ENCODE assay signal across 8 cellular contexts in genomic region chr2:237626813-237627451, GRCh38. TPM values are rescaled to one million over a fixed set of nuclear protein-coding genes. Genes with fewer than 3 reads are reported as not detected.
DNase-seq lines count a peak whose midpoint lies in the region; ATAC-seq and TF ChIP-seq lines count a peak whose summit lies in the region.

No MANE protein-coding gene starts in this region.

- H3K4me3 ChIP-seq in ectodermal cell (ENCODE audit: insufficient read depth, low read depth, low read length), result peak overlapping the region; percentile 61
- peak overlapping the region; percentile 32 to 79 for H3K4me3 ChIP-seq in uterus

- H3K36me3 ChIP-seq in ectodermal cell (ENCODE audit: control insufficient read depth, insufficient read depth, low read length) (no peaks in the 10 kb centered on the region), uterus (no peaks in the 10 kb centered on the region)

- no peak for TF ChIP-seq CTCF in mesothelial cell of epicardium (IDR thresholded peaks at IDR 0.05; ENCODE audit: unreplicated experiment)
- no peak for TF ChIP-seq CTCF in uterus (IDR thresholded peaks at IDR 0.05)

- H3K4me1 ChIP-seq in ectodermal cell (ENCODE audit: control insufficient read depth, insufficient read depth, low read length), result peaks cover 9% of the 10 kb centered on the region
- no peaks in the 10 kb centered on the region for H3K4me1 ChIP-seq in uterus

- H3K27ac ChIP-seq in ectodermal cell (ENCODE audit: insufficient read depth, low read depth, low read length, poor library complexity, severe bottlenecking) (no peak overlapping the region), uterus (peak overlapping the region; percentile 94 to 96)

- H3K9me3 Mint-ChIP-seq in activated T-cell treated with anti-CD3 and anti-CD28 coated beads, Interleukin-2, amount 50 U/mL, for 72 hours, result no peaks in the 10 kb centered on the region
- H3K9me3 Mint-ChIP-seq in mesothelial cell of epicardium, result no peaks in the 10 kb centered on the region

- 12 to 13% methylated on average over 55 of the region's 55 CpGs for WGBS in ectodermal cell, 2 experiments

- H3K27ac Mint-ChIP-seq in activated T-cell treated with anti-CD3 and anti-CD28 coated beads, Interleukin-2, amount 50 U/mL, for 72 hours, result no peak overlapping the region
- H3K27ac Mint-ChIP-seq in mesothelial cell of epicardium, result peak overlapping the region; percentile 48

- H3K4me3 Mint-ChIP-seq in activated T-cell treated with anti-CD3 and anti-CD28 coated beads, Interleukin-2, amount 50 U/mL, for 72 hours, result peak overlapping the region; percentile 64 to 67
- H3K4me3 Mint-ChIP-seq in mesothelial cell of epicardium, result peak overlapping the region; percentile 70

- peak; percentile 22 to 36 for ATAC-seq in activated T-cell treated with anti-CD3 and anti-CD28 coated beads, Interleukin-2, amount 50 U/mL, for 72 hours (replicated peaks in 1 of 2)
- no peak for ATAC-seq in HG03135 (IDR thresholded peaks at IDR 0.05; ENCODE audit: unreplicated experiment)

- intact Hi-C loops in uterus (cut with DNase I; ENCODE audit: low total_unique reads), result no loop called here

- DNase-seq in activated T-cell treated with anti-CD3 and anti-CD28 coated beads, Interleukin-2, amount 50 U/mL, for 72 hours, result peak in 1 of 2 donors; percentile 7
- no peak for DNase-seq in activated T-cell treated with anti-CD3 and anti-CD28 coated beads, Interleukin-2, amount 50 U/mL, for 1 hour
- DNase-seq in mesothelial cell of epicardium (ENCODE audit: low spot score in 2 of 2, unreplicated experiment in 2 of 2), result no peak
- DNase-seq in uterus, result peak in 1 of 2 donors; percentile 36
- DNase-seq in activated CD8-positive, alpha-beta memory T cell treated with anti-CD3 and anti-CD28 coated beads, Interleukin-2, amount 50 U/mL, for 4 hours, result no peak
- no peak for DNase-seq in EL

- H3K9me3 ChIP-seq in ectodermal cell (ENCODE audit: control insufficient read depth, low read length), result no peaks in the 10 kb centered on the region
- no peaks in the 10 kb centered on the region for H3K9me3 ChIP-seq in uterus

- H3K4me1 Mint-ChIP-seq in activated T-cell treated with anti-CD3 and anti-CD28 coated beads, Interleukin-2, amount 50 U/mL, for 72 hours (ENCODE audit: low read depth), result peaks cover 34% of the 10 kb centered on the region
- H3K4me1 Mint-ChIP-seq in mesothelial cell of epicardium, result peaks cover 10% of the 10 kb centered on the region

- H3K27me3 ChIP-seq in ectodermal cell (ENCODE audit: control insufficient read depth, insufficient read depth, low read length, poor library complexity, severe bottlenecking) (peaks cover 36% of the 10 kb centered on the region), uterus (no peaks in the 10 kb centered on the region)

- TF ChIP-seq POLR2A in uterus (IDR thresholded peaks at IDR 0.05), result no peak

- H3K36me3 Mint-ChIP-seq in activated T-cell treated with anti-CD3 and anti-CD28 coated beads, Interleukin-2, amount 50 U/mL, for 72 hours (ENCODE audit: insufficient read depth in 2 of 2), result no peaks in the 10 kb centered on the region
- peaks cover 6% of the 10 kb centered on the region for H3K36me3 Mint-ChIP-seq in mesothelial cell of epicardium

- peaks cover 40% of the 10 kb centered on the region for H3K27me3 Mint-ChIP-seq in activated T-cell treated with anti-CD3 and anti-CD28 coated beads, Interleukin-2, amount 50 U/mL, for 72 hours (ENCODE audit: low read depth)
- peaks cover 6% of the 10 kb centered on the region for H3K27me3 Mint-ChIP-seq in mesothelial cell of epicardium (ENCODE audit: low read depth)

RNA-seq across cellular contexts. Expression of gene LRRFIP1, which starts 0.5 kb away (rescaled TPM):
- 100 to 1,000 TPM; 198 to 239 TPM for total RNA-seq in activated T-cell treated with anti-CD3 and anti-CD28 coated beads, Interleukin-2, amount 50 U/mL, for 72 hours
- polyA plus RNA-seq in ectodermal cell (2013, experiment 1 of 4), result 33.0 TPM
- polyA plus RNA-seq in ectodermal cell (2013, experiment 2 of 4), result 32.3 TPM
- polyA plus RNA-seq in ectodermal cell (2013, experiment 3 of 4), result 35.2 TPM
- polyA plus RNA-seq in ectodermal cell (2013, experiment 4 of 4), result 44.9 TPM
- total RNA-seq in mesothelial cell of epicardium, result 43.6 to 47.5 TPM (median 47.2 TPM) in 3 replicates
- total RNA-seq in uterus, result 100 to 1,000 TPM in 2 of 4 donors, 10 to 100 TPM in 2; 62.8 to 199 (median 121) TPM

RNA-seq across cellular contexts. Expression of gene RAB17, which starts 36.4 kb away (rescaled TPM):
- total RNA-seq in activated T-cell treated with anti-CD3 and anti-CD28 coated beads, Interleukin-2, amount 50 U/mL, for 72 hours, result under 1 TPM in 1 of 2 donors, not detected in 1; 0.09 TPM
- 0.70 TPM for polyA plus RNA-seq in ectodermal cell (2013, experiment 1 of 4)
- polyA plus RNA-seq in ectodermal cell (2013, experiment 2 of 4), result 0.14 TPM
- polyA plus RNA-seq in ectodermal cell (2013, experiment 3 of 4), result not detected
- not detected for polyA plus RNA-seq in ectodermal cell (2013, experiment 4 of 4)
- total RNA-seq in mesothelial cell of epicardium, result 10.6 to 12.7 TPM (median 11.0 TPM) in 3 replicates
- total RNA-seq in uterus, result 1 to 10 TPM in 3 of 4 donors, under 1 TPM in 1; 0.26 to 4.6 (median 4.0) TPM
